In the genomic region with DNA sequence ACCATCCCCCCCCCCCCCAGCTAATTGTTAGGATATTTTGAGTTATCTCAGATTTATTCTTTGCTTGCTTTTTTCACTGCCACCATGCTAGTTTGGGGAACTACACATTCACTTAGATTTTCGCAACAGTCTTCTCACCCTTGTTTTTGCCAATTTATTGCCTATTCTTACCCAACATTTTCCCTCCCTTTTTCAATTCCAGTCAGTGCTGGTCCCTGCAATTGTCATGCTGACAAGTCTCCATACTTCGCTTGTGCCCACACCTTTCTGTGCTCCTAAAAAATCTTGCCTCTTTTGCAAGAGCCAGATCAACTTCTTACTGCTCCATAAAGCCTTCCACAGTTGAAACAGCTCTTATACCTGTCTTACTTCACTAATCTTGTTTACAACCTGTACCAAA, we compare ENCODE assay signal across 23 cellular contexts. TPM values are rescaled to one million over a fixed set of nuclear protein-coding genes. Genes with fewer than 3 reads are reported as not detected.
A peak's percentile ranks its signal among the peaks of the same experiment; 100 is the strongest.
DNase-seq lines count a peak whose midpoint lies in the region; ATAC-seq lines count a peak whose summit lies in the region.
"Had no signal": no experiment of that assay in that cellular context is flagged by ENCODE, and none has a peak within 500 bp of the region (broad histone marks: within the 10 kb centered on the region; RNA-seq: fewer than 3 reads in every experiment).

No MANE protein-coding gene starts in this region.

- no peaks in the 10 kb centered on the region for H3K9me3 Mint-ChIP-seq in stimulated activated naive CD8-positive, alpha-beta T cell treated with anti-CD3 and anti-CD28 coated beads, Interleukin-15, Interleukin-2, amounts not matched to agents 100 ng/mL and 50 ng/mL, for 24 hours
- H3K9me3 Mint-ChIP-seq in stimulated activated naive CD8-positive, alpha-beta T cell treated with anti-CD3 and anti-CD28 coated beads, Interleukin-15, amount 100 ng/mL, for 72 hours, result no peaks in the 10 kb centered on the region
- H3K9me3 Mint-ChIP-seq in naive thymus-derived CD8-positive, alpha-beta T cell, result no peaks in the 10 kb centered on the region
- H3K9me3 Mint-ChIP-seq: activated CD8-positive, alpha-beta T cell treated with anti-CD3 and anti-CD28 coated beads for 36 hours had no signal

- no peak for ATAC-seq in stimulated activated naive CD8-positive, alpha-beta T cell treated with anti-CD3 and anti-CD28 coated beads, Interleukin-15, amount 100 ng/mL, for 72 hours
- ATAC-seq in naive thymus-derived CD8-positive, alpha-beta T cell, result no peak
- no peak for ATAC-seq in HG03342 (IDR thresholded peaks at IDR 0.05; ENCODE audit: unreplicated experiment)
- ATAC-seq: activated CD8-positive, alpha-beta T cell treated with anti-CD3 and anti-CD28 coated beads for 36 hours; left lobe of liver had no signal

- POLR2A ChIA-PET in naive thymus-derived CD8-positive, alpha-beta T cell (lab: Charles Lee), result interaction anchor here (0.7 to 1.4 kb wide), 3 partner anchors 9 to 17 kb away, joined by 4 to 6 read pairs (median 5); no protein-coding TSS in a partner anchor

- peak overlapping the region; percentile 15 for H3K27ac Mint-ChIP-seq in stimulated activated naive CD8-positive, alpha-beta T cell treated with anti-CD3 and anti-CD28 coated beads, Interleukin-15, Interleukin-2, amounts not matched to agents 100 ng/mL and 50 ng/mL, for 24 hours
- no peak overlapping the region for H3K27ac Mint-ChIP-seq in stimulated activated naive CD8-positive, alpha-beta T cell treated with anti-CD3 and anti-CD28 coated beads, Interleukin-15, amount 100 ng/mL, for 72 hours
- H3K27ac Mint-ChIP-seq in naive thymus-derived CD8-positive, alpha-beta T cell, result peak overlapping the region in 5 of 10 donors; percentile 4 to 79 (median 42)

- H3K4me3 Mint-ChIP-seq in stimulated activated naive CD8-positive, alpha-beta T cell treated with anti-CD3 and anti-CD28 coated beads, Interleukin-15, Interleukin-2, amounts not matched to agents 100 ng/mL and 50 ng/mL, for 24 hours, result no peak overlapping the region
- H3K4me3 Mint-ChIP-seq in stimulated activated naive CD8-positive, alpha-beta T cell treated with anti-CD3 and anti-CD28 coated beads, Interleukin-15, amount 100 ng/mL, for 72 hours, result no peak overlapping the region
- peak overlapping the region in 6 of 10 donors; percentile 21 to 60 (median 44) for H3K4me3 Mint-ChIP-seq in naive thymus-derived CD8-positive, alpha-beta T cell
- H3K4me3 Mint-ChIP-seq: activated CD8-positive, alpha-beta T cell treated with anti-CD3 and anti-CD28 coated beads for 36 hours had no signal

- no peaks in the 10 kb centered on the region for H3K27me3 Mint-ChIP-seq in stimulated activated naive CD8-positive, alpha-beta T cell treated with anti-CD3 and anti-CD28 coated beads, Interleukin-15, Interleukin-2, amounts not matched to agents 100 ng/mL and 50 ng/mL, for 24 hours
- no peaks in the 10 kb centered on the region for H3K27me3 Mint-ChIP-seq in stimulated activated naive CD8-positive, alpha-beta T cell treated with anti-CD3 and anti-CD28 coated beads, Interleukin-15, amount 100 ng/mL, for 72 hours
- no peaks in the 10 kb centered on the region for H3K27me3 Mint-ChIP-seq in naive thymus-derived CD8-positive, alpha-beta T cell
- H3K27me3 Mint-ChIP-seq: activated CD8-positive, alpha-beta T cell treated with anti-CD3 and anti-CD28 coated beads for 36 hours had no signal

- H3K36me3 Mint-ChIP-seq in stimulated activated naive CD8-positive, alpha-beta T cell treated with anti-CD3 and anti-CD28 coated beads, Interleukin-15, Interleukin-2, amounts not matched to agents 100 ng/mL and 50 ng/mL, for 24 hours (ENCODE audit: low read depth), result peaks cover 57% of the 10 kb centered on the region
- H3K36me3 Mint-ChIP-seq in naive thymus-derived CD8-positive, alpha-beta T cell, result peaks cover 0 to 59% (median 0%) of the 10 kb centered on the region in 3 donors

- in situ Hi-C loops in G401 (cut with HindIII; ENCODE audit: low sequenced_read_pairs), result no loop called here

- H3K4me1 Mint-ChIP-seq in stimulated activated naive CD8-positive, alpha-beta T cell treated with anti-CD3 and anti-CD28 coated beads, Interleukin-15, Interleukin-2, amounts not matched to agents 100 ng/mL and 50 ng/mL, for 24 hours (ENCODE audit: low read depth), result peaks cover 91% of the 10 kb centered on the region
- peaks cover 75% of the 10 kb centered on the region for H3K4me1 Mint-ChIP-seq in stimulated activated naive CD8-positive, alpha-beta T cell treated with anti-CD3 and anti-CD28 coated beads, Interleukin-15, amount 100 ng/mL, for 72 hours
- peaks cover 55 to 93% (median 89%) of the 10 kb centered on the region in 4 donors for H3K4me1 Mint-ChIP-seq in naive thymus-derived CD8-positive, alpha-beta T cell

- no peak for DNase-seq in stimulated activated naive CD8-positive, alpha-beta T cell treated with anti-CD3 and anti-CD28 coated beads, Interleukin-15, amount 100 ng/mL, for 72 hours
- DNase-seq in NOMO-1 treated with DMSO at 0.1 percent for 48 hours (lab: John Stamatoyannopoulos, UW; ENCODE audit: unreplicated experiment), result peak; percentile 27
- DNase-seq in naive thymus-derived CD8-positive, alpha-beta T cell, result no peak
- no peak for DNase-seq in G401 (ENCODE audit: low spot score)
- DNase-seq in NCI-H1694 (lab: John Stamatoyannopoulos, UW), result no peak
- DNase-seq in glomerular visceral epithelial cell (ENCODE audit: extremely low spot score), result no peak
- DNase-seq: ACHN; activated CD8-positive, alpha-beta T cell treated with anti-CD3 and anti-CD28 coated beads for 36 hours; activated gamma-delta T cell; activated T-cell treated with anti-CD3 and anti-CD28 coated beads for 4 hours; cerebellar nuclear complex; DND-41; IMR-90; NCI-H1417; NCI-H2081; NCI-H2227 treated with DMSO at 0.1 percent for 48 hours; NCI-H69; RPMI8226; T-helper 2 cell; upper lobe of left lung had no signal

RNA-seq across cellular contexts. Expression of a gene that starts 16.3 kb away (rescaled TPM):
- total RNA-seq in naive thymus-derived CD8-positive, alpha-beta T cell, result 10 to 100 TPM; 84.1 to 85.2 TPM
- 10 to 100 TPM in 2 of 3 donors, 1 to 10 TPM in 1; 9.4 to 12.9 (median 10.9) TPM for polyA plus RNA-seq in naive thymus-derived CD8-positive, alpha-beta T cell
- 11.4 and 14.4 TPM in 2 replicates for total RNA-seq in G401 (2014; rRNA removed; shearing (Covaris generic))

Comparison
In these comparisons a context has a peak if more than half of its experiments do, and no peak if none do; other contexts are left out.
1. H3K4me3 Mint-ChIP-seq: peak in naive thymus-derived CD8-positive, alpha-beta T cell (6 of 10); none in stimulated activated naive CD8-positive, alpha-beta T cell treated with anti-CD3 and anti-CD28 coated beads, Interleukin-15, Interleukin-2, amounts not matched to agents 100 ng/mL and 50 ng/mL, for 24 hours (single experiment) and stimulated activated naive CD8-positive, alpha-beta T cell treated with anti-CD3 and anti-CD28 coated beads, Interleukin-15, amount 100 ng/mL, for 72 hours (0 of 2).